8 cellular contexts compared by ENCODE assay signal in the genomic region with DNA sequence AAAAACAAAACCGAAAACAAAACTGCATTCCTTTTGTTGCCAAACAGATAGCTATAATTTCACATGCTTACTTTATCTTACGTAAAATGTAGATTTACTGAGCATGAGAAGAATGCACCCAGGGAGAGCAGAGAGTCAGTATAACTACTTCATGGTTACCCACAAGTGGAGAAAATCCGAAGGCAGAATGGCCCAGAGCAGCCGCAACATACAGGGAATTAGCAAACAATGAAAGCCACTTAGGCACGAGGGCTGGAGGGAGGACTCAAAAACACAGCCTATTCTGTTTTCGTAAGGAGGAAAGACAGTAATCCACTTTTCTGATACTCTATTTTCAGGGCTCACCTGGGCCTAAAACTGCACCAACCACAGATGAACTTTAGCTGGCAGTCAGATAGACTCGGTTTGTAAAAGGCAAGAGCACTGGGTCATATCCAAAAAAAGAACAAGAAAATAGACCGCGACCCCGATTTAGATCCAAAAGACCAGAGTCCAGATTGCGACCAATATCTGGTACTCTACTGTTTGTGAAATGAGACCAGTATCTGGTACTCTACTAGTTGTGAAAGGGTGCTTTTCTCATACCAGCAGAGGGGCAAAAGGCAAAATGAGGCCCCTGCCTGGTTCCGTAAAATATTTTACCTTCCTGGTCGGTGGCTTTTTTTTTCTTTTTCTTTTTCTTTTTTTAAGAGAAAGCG. TPM values are rescaled to one million over a fixed set of nuclear protein-coding genes. Genes with fewer than 3 reads are reported as not detected.
DNase-seq lines count a peak whose midpoint lies in the region; ATAC-seq lines count a peak whose summit lies in the region.

No MANE protein-coding gene starts in this region.

- no peaks in the 10 kb centered on the region for H3K9me3 ChIP-seq in iPS-18c (ENCODE audit: control insufficient read depth, insufficient read depth, low read length)

- H3K36me3 Mint-ChIP-seq in T-helper 1 cell treated with Interleukin-12 subunit alpha and Interleukin-12 subunit beta and Interleukin-4 antibody, amounts not matched to agents 30 μg/mL and 1 μg/mL, for 36 hours (ENCODE audit: low read depth) = peaks cover 8% of the 10 kb centered on the region
- peaks cover 9% of the 10 kb centered on the region for H3K36me3 Mint-ChIP-seq in activated T-helper 1 cell treated with anti-CD3 and anti-CD28 coated beads, Interleukin-12 subunit alpha, Interleukin-12 subunit beta, Interleukin-2, Interleukin-4 antibody, amounts not matched to agents 30 ng/mL and 10 ng/mL and 1 ng/mL, durations not matched to agents 14 hours and 24 hours and 36 hours (ENCODE audit: low read depth)
- H3K36me3 Mint-ChIP-seq in stimulated activated naive CD8-positive, alpha-beta T cell treated with anti-CD3 and anti-CD28 coated beads, Interleukin-15, Interleukin-2, amounts not matched to agents 100 ng/mL and 50 ng/mL, for 24 hours (ENCODE audit: low read depth) = peaks cover 32% of the 10 kb centered on the region

- H3K27ac Mint-ChIP-seq in T-helper 1 cell treated with Interleukin-12 subunit alpha and Interleukin-12 subunit beta and Interleukin-4 antibody, amounts not matched to agents 30 μg/mL and 1 μg/mL, for 36 hours = peak overlapping the region; percentile 89
- peak overlapping the region; percentile 97 for H3K27ac Mint-ChIP-seq in activated T-helper 1 cell treated with anti-CD3 and anti-CD28 coated beads, Interleukin-12 subunit alpha, Interleukin-12 subunit beta, Interleukin-2, Interleukin-4 antibody, amounts not matched to agents 30 ng/mL and 10 ng/mL and 1 ng/mL, durations not matched to agents 14 hours and 24 hours and 36 hours
- peak overlapping the region; percentile 99 for H3K27ac Mint-ChIP-seq in stimulated activated naive CD8-positive, alpha-beta T cell treated with anti-CD3 and anti-CD28 coated beads, Interleukin-15, Interleukin-2, amounts not matched to agents 100 ng/mL and 50 ng/mL, for 24 hours

- H3K4me1 Mint-ChIP-seq in T-helper 1 cell treated with Interleukin-12 subunit alpha and Interleukin-12 subunit beta and Interleukin-4 antibody, amounts not matched to agents 30 μg/mL and 1 μg/mL, for 36 hours (ENCODE audit: low read depth) = peaks cover 49% of the 10 kb centered on the region
- H3K4me1 Mint-ChIP-seq in activated T-helper 1 cell treated with anti-CD3 and anti-CD28 coated beads, Interleukin-12 subunit alpha, Interleukin-12 subunit beta, Interleukin-2, Interleukin-4 antibody, amounts not matched to agents 30 ng/mL and 10 ng/mL and 1 ng/mL, durations not matched to agents 14 hours and 24 hours and 36 hours (ENCODE audit: low read depth) = peaks cover 69% of the 10 kb centered on the region
- peaks cover 65% of the 10 kb centered on the region for H3K4me1 Mint-ChIP-seq in stimulated activated naive CD8-positive, alpha-beta T cell treated with anti-CD3 and anti-CD28 coated beads, Interleukin-15, Interleukin-2, amounts not matched to agents 100 ng/mL and 50 ng/mL, for 24 hours (ENCODE audit: low read depth)

- intact Hi-C loops in activated T-helper 1 cell treated with anti-CD3 and anti-CD28 coated beads, Interleukin-12 subunit alpha, Interleukin-12 subunit beta, Interleukin-2, Interleukin-4 antibody, amounts not matched to agents 30 ng/mL and 10 ng/mL and 1 ng/mL, durations not matched to agents 14 hours and 24 hours and 36 hours (cut with micrococcal nuclease) = loop anchor here (5.0 kb wide), 1 partner anchor 425 kb away; no protein-coding TSS in a partner anchor

- H3K4me3 ChIP-seq in iPS-18c (ENCODE audit: insufficient read depth, low read depth, low read length) = peak overlapping the region; percentile 82

- H3K27me3 Mint-ChIP-seq in T-helper 1 cell treated with Interleukin-12 subunit alpha and Interleukin-12 subunit beta and Interleukin-4 antibody, amounts not matched to agents 30 μg/mL and 1 μg/mL, for 36 hours (ENCODE audit: low read depth) = peaks cover 4% of the 10 kb centered on the region
- peaks cover 5% of the 10 kb centered on the region for H3K27me3 Mint-ChIP-seq in activated T-helper 1 cell treated with anti-CD3 and anti-CD28 coated beads, Interleukin-12 subunit alpha, Interleukin-12 subunit beta, Interleukin-2, Interleukin-4 antibody, amounts not matched to agents 30 ng/mL and 10 ng/mL and 1 ng/mL, durations not matched to agents 14 hours and 24 hours and 36 hours (ENCODE audit: insufficient read depth)
- peaks cover 3% of the 10 kb centered on the region for H3K27me3 Mint-ChIP-seq in stimulated activated naive CD8-positive, alpha-beta T cell treated with anti-CD3 and anti-CD28 coated beads, Interleukin-15, Interleukin-2, amounts not matched to agents 100 ng/mL and 50 ng/mL, for 24 hours

- no peaks in the 10 kb centered on the region for H3K9me3 Mint-ChIP-seq in T-helper 1 cell treated with Interleukin-12 subunit alpha and Interleukin-12 subunit beta and Interleukin-4 antibody, amounts not matched to agents 30 μg/mL and 1 μg/mL, for 36 hours
- H3K9me3 Mint-ChIP-seq in activated T-helper 1 cell treated with anti-CD3 and anti-CD28 coated beads, Interleukin-12 subunit alpha, Interleukin-12 subunit beta, Interleukin-2, Interleukin-4 antibody, amounts not matched to agents 30 ng/mL and 10 ng/mL and 1 ng/mL, durations not matched to agents 14 hours and 24 hours and 36 hours = no peaks in the 10 kb centered on the region
- H3K9me3 Mint-ChIP-seq in stimulated activated naive CD8-positive, alpha-beta T cell treated with anti-CD3 and anti-CD28 coated beads, Interleukin-15, Interleukin-2, amounts not matched to agents 100 ng/mL and 50 ng/mL, for 24 hours = no peaks in the 10 kb centered on the region

- DNase-seq in T-helper 1 cell (no peak), middle frontal gyrus (ENCODE audit: extremely low spot score, low spot score) (no peak)
- no peak for DNase-seq in activated T-helper 1 cell treated with anti-CD3 and anti-CD28 coated beads, Interleukin-12 subunit alpha, Interleukin-12 subunit beta, Interleukin-2, Interleukin-4 antibody, amounts not matched to agents 30 ng/mL and 10 ng/mL and 1 ng/mL, durations not matched to agents 14 hours and 24 hours and 36 hours (ENCODE audit: low spot score)

- ATAC-seq in HG03103 (IDR thresholded peaks at IDR 0.05; ENCODE audit: low read depth, unreplicated experiment) (peak; percentile 9), GM21825 (IDR thresholded peaks at IDR 0.05; ENCODE audit: unreplicated experiment) (no peak)

- peak overlapping the region; percentile 96 for H3K4me3 Mint-ChIP-seq in T-helper 1 cell treated with Interleukin-12 subunit alpha and Interleukin-12 subunit beta and Interleukin-4 antibody, amounts not matched to agents 30 μg/mL and 1 μg/mL, for 36 hours
- H3K4me3 Mint-ChIP-seq in activated T-helper 1 cell treated with anti-CD3 and anti-CD28 coated beads, Interleukin-12 subunit alpha, Interleukin-12 subunit beta, Interleukin-2, Interleukin-4 antibody, amounts not matched to agents 30 ng/mL and 10 ng/mL and 1 ng/mL, durations not matched to agents 14 hours and 24 hours and 36 hours = peak overlapping the region; percentile 100
- peak overlapping the region; percentile 88 for H3K4me3 Mint-ChIP-seq in stimulated activated naive CD8-positive, alpha-beta T cell treated with anti-CD3 and anti-CD28 coated beads, Interleukin-15, Interleukin-2, amounts not matched to agents 100 ng/mL and 50 ng/mL, for 24 hours

RNA-seq across cellular contexts. Expression of gene ITPRIP, which starts 1.3 kb away (rescaled TPM):
- 17.3 and 18.1 TPM in 2 replicates for total RNA-seq in activated T-helper 1 cell treated with anti-CD3 and anti-CD28 coated beads, Interleukin-12 subunit alpha, Interleukin-12 subunit beta, Interleukin-2, Interleukin-4 antibody, amounts not matched to agents 30 ng/mL and 10 ng/mL and 1 ng/mL, durations not matched to agents 14 hours and 24 hours and 36 hours

RNA-seq across cellular contexts. Expression of gene CFAP58, which starts 16.7 kb away (rescaled TPM):
- total RNA-seq in activated T-helper 1 cell treated with anti-CD3 and anti-CD28 coated beads, Interleukin-12 subunit alpha, Interleukin-12 subunit beta, Interleukin-2, Interleukin-4 antibody, amounts not matched to agents 30 ng/mL and 10 ng/mL and 1 ng/mL, durations not matched to agents 14 hours and 24 hours and 36 hours = 0.08 and 0.24 TPM in 2 replicates
